1 cellular context compared by ENCODE assay signal in the genomic region with DNA sequence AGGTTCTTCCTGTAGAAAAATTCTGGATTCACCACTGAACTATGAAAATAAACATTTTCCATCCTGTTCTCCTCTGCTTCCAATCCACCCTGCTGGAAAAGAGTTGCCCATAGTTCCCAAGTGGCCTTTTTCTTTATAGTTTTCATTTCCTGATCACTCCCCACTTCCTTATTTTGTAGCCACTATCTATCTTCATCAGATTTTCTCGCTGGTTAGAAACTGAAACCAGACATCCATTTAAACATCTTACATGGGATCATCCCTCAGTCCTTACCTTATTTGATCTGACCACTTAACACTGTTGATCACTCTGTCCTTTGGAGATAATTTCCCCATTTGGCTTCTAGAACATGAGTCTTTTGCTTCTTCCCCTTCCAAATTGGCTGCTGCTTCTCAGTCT.
TF ChIP-seq lines count a peak whose summit lies in the region.

No MANE protein-coding gene starts in this region.

TF ChIP-seq in IMR-90, 13 proteins besides CTCF, POLR2A, EP300 and RAD21:
- TF ChIP-seq MAFK (IDR thresholded peaks at IDR 0.05; ENCODE audit: low read depth, low read length): no peak
- no peak for TF ChIP-seq ELK1 (IDR thresholded peaks at IDR 0.05; ENCODE audit: borderline replicate concordance, low read depth, low read length)
- TF ChIP-seq RFX5 (IDR thresholded peaks at IDR 0.05; ENCODE audit: low read depth, low read length): no peak
- TF ChIP-seq MAZ (IDR thresholded peaks at IDR 0.05; ENCODE audit: borderline replicate concordance, low read depth, low read length): no peak
- no peak for TF ChIP-seq BHLHE40 (IDR thresholded peaks at IDR 0.05; ENCODE audit: low read depth, low read length)
- no peak for TF ChIP-seq RCOR1 (IDR thresholded peaks at IDR 0.05; ENCODE audit: insufficient replicate concordance, low read length)
- TF ChIP-seq SMC3 (IDR thresholded peaks at IDR 0.05; ENCODE audit: low read depth, low read length): no peak
TF ChIP-seq in IMR-90: peak in this region for 0.
